23 cellular contexts compared by ENCODE assay signal in the genomic region with DNA sequence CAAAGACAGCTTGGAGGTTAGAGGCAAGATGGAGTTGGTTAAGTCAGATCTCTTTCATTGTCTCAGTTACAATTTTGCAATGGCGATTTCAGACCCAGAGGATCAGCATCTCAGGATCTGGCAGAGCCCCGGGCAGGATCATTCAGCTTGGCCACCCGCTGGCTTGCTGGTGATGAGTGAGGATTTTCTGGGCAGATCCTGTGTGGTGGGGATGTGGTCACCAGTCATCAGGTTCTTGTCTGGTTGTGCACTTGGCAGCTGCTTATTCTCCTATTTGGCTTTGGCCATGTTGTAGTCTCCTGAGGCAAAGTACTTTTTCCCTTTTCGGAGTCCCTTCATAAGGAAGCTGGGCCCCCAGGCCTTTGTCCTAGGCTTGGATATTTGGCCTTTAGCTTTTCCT.
"Had no signal": no experiment of that assay in that cellular context is flagged by ENCODE, and none has a peak within 500 bp of the region (broad histone marks: within the 10 kb centered on the region; RNA-seq: fewer than 3 reads in every experiment).

No MANE protein-coding gene starts in this region.

- H3K27me3 ChIP-seq: esophagus muscularis mucosa, gastrocnemius medialis, neutrophil, right lobe of liver, spleen, testis, tibial nerve had no signal

- H3K27ac ChIP-seq: epithelial cell of prostate, esophagus muscularis mucosa, gastrocnemius medialis, left ventricle myocardium inferior, lower lobe of right lung, neutrophil, psoas muscle, right lobe of liver, spleen, testis, tibial nerve had no signal

- H3K4me1 ChIP-seq: esophagus muscularis mucosa, gastrocnemius medialis, left ventricle myocardium inferior, lower lobe of right lung, psoas muscle, right lobe of liver, spleen, testis had no signal

- H3K4me3 ChIP-seq: esophagus muscularis mucosa, gastrocnemius medialis, left ventricle myocardium inferior, lower lobe of right lung, psoas muscle, right lobe of liver, spleen, testis, tibial nerve had no signal

- H3K9me3 ChIP-seq: esophagus muscularis mucosa, gastrocnemius medialis, left ventricle myocardium inferior, lower lobe of right lung, neutrophil, psoas muscle, right lobe of liver, spleen, testis, tibial nerve had no signal

- ATAC-seq: effector memory CD8-positive, alpha-beta T cell; gastrocnemius medialis; left cardiac atrium; lower lobe of right lung; psoas muscle; right lobe of liver; stimulated activated naive B cell treated with anti-CD40 and anti-IgM and Interleukin-4, amounts not matched to agents 10 μg/mL and 1 μg/mL and 100 μg/mL, for 72 hours; stimulated activated naive CD8-positive, alpha-beta T cell treated with anti-CD3 and anti-CD28 coated beads, Interleukin-15, amount 100 ng/mL, for 72 hours had no signal

- FAIRE-seq: colon, kidney had no signal

- DNase-seq: effector memory CD8-positive, alpha-beta T cell; gastrocnemius medialis; kidney; left cardiac atrium; left ventricle myocardium inferior; lower lobe of right lung; midbrain; naive B cell; psoas muscle; retina; right lobe of liver; spleen; stimulated activated CD4-positive, alpha-beta T cell treated with anti-CD3 and anti-CD28 coated beads, Interleukin-15, amount 100 ng/mL, for 24 hours; stimulated activated CD4-positive, alpha-beta T cell treated with anti-CD3 and anti-CD28 coated beads, Interleukin-1b, Interleukin-23, amount 100 ng/mL, for 48 hours; stimulated activated CD4-positive, alpha-beta T cell treated with anti-CD3 and anti-CD28 coated beads, Interleukin-4, amount 100 ng/mL, for 4 hours; stimulated activated naive B cell treated with anti-CD40 and anti-IgM and Interleukin-4, amounts not matched to agents 10 μg/mL and 1 μg/mL and 100 μg/mL, for 72 hours; stimulated activated naive CD8-positive, alpha-beta T cell treated with anti-CD3 and anti-CD28 coated beads, Interleukin-15, amount 100 ng/mL, for 72 hours; testis had no signal

- H3K36me3 ChIP-seq: esophagus muscularis mucosa, gastrocnemius medialis, left ventricle myocardium inferior, lower lobe of right lung, neutrophil, right lobe of liver, spleen, tibial nerve had no signal
